12 cellular contexts compared by ENCODE assay signal in genomic region chr12:49692851-49693250, GRCh38. TPM values are rescaled to one million over a fixed set of nuclear protein-coding genes. Genes with fewer than 3 reads are reported as not detected.
DNase-seq lines count a peak whose midpoint lies in the region; FAIRE-seq and TF ChIP-seq lines count a peak whose summit lies in the region.
"Had no signal": no experiment of that assay in that cellular context is flagged by ENCODE, and none has a peak within 500 bp of the region (broad histone marks: within the 10 kb centered on the region; RNA-seq: fewer than 3 reads in every experiment).

No MANE protein-coding gene starts in this region.

- no peak overlapping the region for H3K23ac ChIP-seq in H1 (ENCODE audit: insufficient read length)

- H2BK20ac ChIP-seq in H1 (ENCODE audit: low read length) = peak overlapping the region; percentile 86; the same call in 1 of the 2 replicates

- H3K36me3 ChIP-seq in HUES64 (ENCODE audit: insufficient read depth, low read length) (no peaks in the 10 kb centered on the region), H1 (ENCODE audit: control insufficient read depth in 2 of 4, insufficient read depth in 4 of 4, low read length in 3 of 4) (no peaks in the 10 kb centered on the region)

- no peak overlapping the region for H4K5ac ChIP-seq in H1 (ENCODE audit: insufficient read length, low read depth, low read length)

- H4K91ac ChIP-seq in H1 (replicated peaks; ENCODE audit: insufficient read length, low read length) = no peak overlapping the region

- H3K27me3 ChIP-seq in HUES64 (ENCODE audit: insufficient read depth, low read length) (no peaks in the 10 kb centered on the region), H1 (replicated peaks in 1 of 4; ENCODE audit: control insufficient read depth in 3 of 4, extremely low read depth in 1 of 4, insufficient read depth in 3 of 4, low read length in 3 of 4) (no peaks in the 10 kb centered on the region)

- no peak overlapping the region for H2AK5ac ChIP-seq in H1 (ENCODE audit: low read depth, low read length)

- no peak overlapping the region for H3K56ac ChIP-seq in H1 (replicated peaks; ENCODE audit: insufficient read length, low read depth, low read length)

- peaks cover 4% of the 10 kb centered on the region; the same call in 1 of the 2 replicates for H3K79me1 ChIP-seq in H1 (ENCODE audit: low read depth, low read length)

- CTCF ChIA-PET in H1 (lab: Charles Lee; ENCODE audit: partially characterized antibody) = interaction anchor here (0.9 to 8.6 kb wide), 6 partner anchors 9 to 55 kb away, joined by 3 to 71 read pairs (median 4); partner anchors contain the start of gene FMNL3
- CTCF ChIA-PET in activated naive CD4-positive, alpha-beta T cell treated with anti-CD3 and anti-CD28 coated beads, Interleukin-2, amount 10 ng/mL, durations not matched to agents 7 days and 5 days (lab: Charles Lee) = interaction anchor here (1.0 kb wide), 1 partner anchor 45 kb away, joined by 3 read pairs; no protein-coding TSS in a partner anchor

- DNase-seq in NCI-H748 (lab: John Stamatoyannopoulos, UW; ENCODE audit: unreplicated experiment) (peak; percentile 24), NCI-H748 treated with DMSO at 0.1 percent for 48 hours (lab: John Stamatoyannopoulos, UW) (no peak), H1 (ENCODE audit: low read depth in 1 of 2, low spot score in 2 of 2) (no peak), neural crest cell (ENCODE audit: low read depth, low spot score) (no peak)
- no peak for DNase-seq in activated naive CD8-positive, alpha-beta T cell treated with anti-CD3 and anti-CD28 coated beads for 36 hours
- DNase-seq in activated effector memory CD4-positive, alpha-beta T cell treated with Interleukin-2 at 50 U/mL for 16 hours = no peak
- no peak for DNase-seq in activated naive CD4-positive, alpha-beta T cell treated with anti-CD3 and anti-CD28 coated beads, Interleukin-2, amount 10 ng/mL, durations not matched to agents 7 days and 5 days
- DNase-seq: CD4-positive, CD25-positive, alpha-beta regulatory T cell; DMS53 had no signal

- WGBS in HUES64 = 54% methylated on average over 3 of the region's 3 CpGs
- WGBS in H1 (ENCODE audit: extremely low coverage in 1 of 2, insufficient coverage in 1 of 2, insufficient read length in 1 of 2, insufficient replicate concordance in 2 of 2, low coverage in 1 of 2, low lambda C conversion rate in 2 of 2, missing lambda C conversion rate in 1 of 2), 2 experiments = 52% methylated on average over 3 of the region's 3 CpGs; no CpG with 5 or more reads in 1 of the 2 experiments

- TF ChIP-seq EP300 in H1 (IDR thresholded peaks at IDR 0.05; ENCODE audit: borderline replicate concordance in 1 of 2, low read depth in 2 of 2, low read length in 2 of 2) = no peak

- H3K23me2 ChIP-seq in H1 (ENCODE audit: low read depth, low read length) = no peaks in the 10 kb centered on the region; the same call in 1 of the 2 replicates

- H2BK15ac ChIP-seq in H1 (ENCODE audit: low read length) = no peak overlapping the region

- no peaks in the 10 kb centered on the region for H3K27me3 Mint-ChIP-seq in neural crest cell (ENCODE audit: low read depth)
- H3K27me3 Mint-ChIP-seq in activated naive CD8-positive, alpha-beta T cell treated with anti-CD3 and anti-CD28 coated beads for 36 hours = no peaks in the 10 kb centered on the region
- H3K27me3 Mint-ChIP-seq in activated naive CD4-positive, alpha-beta T cell treated with anti-CD3 and anti-CD28 coated beads, Interleukin-2, amount 10 ng/mL, durations not matched to agents 7 days and 5 days = no peaks in the 10 kb centered on the region
- H3K27me3 Mint-ChIP-seq: CD4-positive, CD25-positive, alpha-beta regulatory T cell had no signal

- no peaks in the 10 kb centered on the region for H3K36me3 Mint-ChIP-seq in neural crest cell (ENCODE audit: low read depth)
- H3K36me3 Mint-ChIP-seq in activated naive CD8-positive, alpha-beta T cell treated with anti-CD3 and anti-CD28 coated beads for 36 hours = no peaks in the 10 kb centered on the region
- peaks cover 6% of the 10 kb centered on the region for H3K36me3 Mint-ChIP-seq in activated naive CD4-positive, alpha-beta T cell treated with anti-CD3 and anti-CD28 coated beads, Interleukin-2, amount 10 ng/mL, durations not matched to agents 7 days and 5 days

- H4K8ac ChIP-seq in H1 (ENCODE audit: extremely low read depth, insufficient read depth, low read length) = no peak overlapping the region

- H3K9me3 ChIP-seq in HUES64 (ENCODE audit: insufficient read depth, low read depth, low read length) (no peaks in the 10 kb centered on the region), H1 (ENCODE audit: insufficient read depth in 2 of 2, low read depth in 1 of 2, low read length in 1 of 2) (no peaks in the 10 kb centered on the region)

- FAIRE-seq in H1 (lab: Jason Lieb, UNC) = no peak
- FAIRE-seq: H54 had no signal

- peaks cover 22% of the 10 kb centered on the region for H3K4me1 ChIP-seq in HUES64 (ENCODE audit: insufficient read depth, low read length)
- peaks cover 3 to 18% (median 16%) of the 10 kb centered on the region in 4 experiments for H3K4me1 ChIP-seq in H1 (replicated peaks in 1 of 4; ENCODE audit: control insufficient read depth in 3 of 4, insufficient read depth in 4 of 4, low read length in 3 of 4)

- H3K18ac ChIP-seq in H1 (ENCODE audit: extremely low read depth, low read length) = no peak overlapping the region

- H3K14ac ChIP-seq in H1 (ENCODE audit: insufficient read length) = no peak overlapping the region

- H2AFZ ChIP-seq in H1 (ENCODE audit: low read length) = no peak overlapping the region

- H3K4me3 Mint-ChIP-seq in neural crest cell = no peak overlapping the region
- no peak overlapping the region for H3K4me3 Mint-ChIP-seq in activated naive CD8-positive, alpha-beta T cell treated with anti-CD3 and anti-CD28 coated beads for 36 hours
- no peak overlapping the region for H3K4me3 Mint-ChIP-seq in activated naive CD4-positive, alpha-beta T cell treated with anti-CD3 and anti-CD28 coated beads, Interleukin-2, amount 10 ng/mL, durations not matched to agents 7 days and 5 days

- peaks cover 0 to 73% of the 10 kb centered on the region in 2 experiments; a peak in 3 of 4 replicates for H3K79me2 ChIP-seq in H1 (ENCODE audit: control insufficient read depth in 1 of 2, insufficient read depth in 2 of 2, low read length in 2 of 2)

- no peaks in the 10 kb centered on the region for H3K9me3 Mint-ChIP-seq in neural crest cell
- H3K9me3 Mint-ChIP-seq in activated naive CD8-positive, alpha-beta T cell treated with anti-CD3 and anti-CD28 coated beads for 36 hours = no peaks in the 10 kb centered on the region
- H3K9me3 Mint-ChIP-seq in activated naive CD4-positive, alpha-beta T cell treated with anti-CD3 and anti-CD28 coated beads, Interleukin-2, amount 10 ng/mL, durations not matched to agents 7 days and 5 days = no peaks in the 10 kb centered on the region
- H3K9me3 Mint-ChIP-seq: CD4-positive, CD25-positive, alpha-beta regulatory T cell had no signal

- TF ChIP-seq RAD21 in H1 (IDR thresholded peaks at IDR 0.05 in 1 of 2, conservative IDR thresholded peaks at IDR 0.05 in 1 of 2; ENCODE audit: low read depth in 2 of 2, low read length in 2 of 2) = no peak

- no peak for TF ChIP-seq POLR2A in H1 (IDR thresholded peaks at IDR 0.05; ENCODE audit: control extremely low read depth in 1 of 2, low read depth in 2 of 2, low read length in 2 of 2)

- no peak overlapping the region for H3K4ac ChIP-seq in H1 (replicated peaks; ENCODE audit: insufficient read length, low read depth, low read length)

- POLR2A ChIA-PET in H1 (lab: Charles Lee; ENCODE audit: partially characterized antibody) = interaction anchor here (0.9 to 6.4 kb wide), 10 partner anchors 11 to 150 kb away, joined by 3 to 35 read pairs (median 4); partner anchors contain the start of genes BCDIN3D and TMBIM6

- no peak for TF ChIP-seq CTCF in H1 (IDR thresholded peaks at IDR 0.05; ENCODE audit: control extremely low read depth in 1 of 3, insufficient read depth in 1 of 3, low read depth in 1 of 3, low read length in 3 of 3)
- no peak for TF ChIP-seq CTCF in neural crest cell (conservative IDR thresholded peaks at IDR 0.05)

- H3K4me3 ChIP-seq in HUES64 (ENCODE audit: low read length) = no peak overlapping the region
- H3K4me3 ChIP-seq in H1 (ENCODE audit: extremely low read depth in 1 of 4, insufficient read depth in 2 of 4, low read depth in 3 of 4, low read length in 4 of 4) = no peak overlapping the region

- peak overlapping the region in 1 of 2 experiments; percentile 20; a peak in 1 of 4 replicates for H3K4me2 ChIP-seq in H1 (ENCODE audit: insufficient read depth in 1 of 2, low read depth in 2 of 2, low read length in 2 of 2)

- no peak overlapping the region for H2BK5ac ChIP-seq in H1 (ENCODE audit: low read depth, low read length)

- H3K27ac ChIP-seq in HUES64 (ENCODE audit: low read depth, low read length) (peak overlapping the region; percentile 32; the same call in 1 of the 2 replicates), H1 (ENCODE audit: low read depth, low read length) (0 out of 2 replicates have a peak overlapping the region, but pooled peaks have one; percentile 26)
- H3K27ac ChIP-seq: 22Rv1 had no signal

- H3K27ac Mint-ChIP-seq in neural crest cell (ENCODE audit: unreplicated experiment) = peak overlapping the region; percentile 66
- H3K27ac Mint-ChIP-seq in activated naive CD8-positive, alpha-beta T cell treated with anti-CD3 and anti-CD28 coated beads for 36 hours = no peak overlapping the region
- H3K27ac Mint-ChIP-seq in activated naive CD4-positive, alpha-beta T cell treated with anti-CD3 and anti-CD28 coated beads, Interleukin-2, amount 10 ng/mL, durations not matched to agents 7 days and 5 days = no peak overlapping the region
- H3K27ac Mint-ChIP-seq: CD4-positive, CD25-positive, alpha-beta regulatory T cell had no signal

- peaks cover 9% of the 10 kb centered on the region for H3K4me1 Mint-ChIP-seq in neural crest cell
- H3K4me1 Mint-ChIP-seq in activated naive CD8-positive, alpha-beta T cell treated with anti-CD3 and anti-CD28 coated beads for 36 hours = peaks cover 48% of the 10 kb centered on the region
- H3K4me1 Mint-ChIP-seq in activated naive CD4-positive, alpha-beta T cell treated with anti-CD3 and anti-CD28 coated beads, Interleukin-2, amount 10 ng/mL, durations not matched to agents 7 days and 5 days = peaks cover 5% of the 10 kb centered on the region

- 0 out of 2 replicates have a peak overlapping the region, but pooled peaks have one; percentile 5 for H3K9ac ChIP-seq in HUES64 (ENCODE audit: low read depth, low read length)
- no peak overlapping the region for H3K9ac ChIP-seq in H1 (replicated peaks in 1 of 4; ENCODE audit: extremely low read depth in 1 of 4, low read depth in 3 of 4, low read length in 3 of 4)

- H2BK12ac ChIP-seq in H1 (ENCODE audit: low read depth, low read length) = 0 out of 2 replicates have a peak overlapping the region, but pooled peaks have one; percentile 40

- no peaks in the 10 kb centered on the region for H4K20me1 ChIP-seq in H1 (replicated peaks in 1 of 2; ENCODE audit: control insufficient read depth in 1 of 2, insufficient read depth in 2 of 2, low read length in 2 of 2)

- H2BK120ac ChIP-seq in H1 (replicated peaks; ENCODE audit: low read depth, low read length) = no peak overlapping the region

RNA-seq across cellular contexts. Expression of gene FMNL3, which starts 14.4 kb away (rescaled TPM):
- 12.1 TPM for polyA plus RNA-seq in HUES64 (2013, experiment 1 of 2)
- polyA plus RNA-seq in HUES64 (2013, experiment 2 of 2) = 10.5 TPM
- 27.6 and 29.0 TPM in 2 replicates for total RNA-seq in H1 (2021; fragmentation: NEBNext Ultra II Directional; extraction: Animal tissue kit (Norgen Biotek cat#: 25700))
- polyA plus RNA-seq in H1 (2011; rRNA removed) = 8.6 and 11.4 TPM in 2 replicates
- 10.6 TPM for polyA plus RNA-seq in H1 (2011; cell fraction: cytosol; rRNA removed)
- polyA plus RNA-seq in H1 (2011; cell fraction: nucleus; rRNA removed) = 32.8 TPM
- 12.5 to 15.2 TPM (median 14.4 TPM) in 4 replicates for polyA plus RNA-seq in H1 (2012, experiment 1 of 2)
- polyA plus RNA-seq in H1 (2012, experiment 2 of 2) = 9.2 TPM
- polyA plus RNA-seq in H1 (2013, experiment 1 of 2) = 9.3 TPM
- 9.3 TPM for polyA plus RNA-seq in H1 (2013, experiment 2 of 2)
- polyA minus RNA-seq in H1 (2011; rRNA and poly(A)+ RNA removed) = 27.3 and 32.4 TPM in 2 replicates
- 17.9 TPM for polyA minus RNA-seq in H1 (2011; cell fraction: cytosol; rRNA and poly(A)+ RNA removed)
- polyA minus RNA-seq in H1 (2011; cell fraction: nucleus; rRNA and poly(A)+ RNA removed) = 23.5 TPM
- total RNA-seq in neural crest cell = 38.9 and 41.4 TPM in 2 replicates
- 10 to 100 TPM; 20.3 to 22.3 TPM for total RNA-seq in activated naive CD8-positive, alpha-beta T cell treated with anti-CD3 and anti-CD28 coated beads for 36 hours

RNA-seq across cellular contexts. Expression of gene TMBIM6, which starts 48.5 kb away (rescaled TPM):
- 255 TPM for polyA plus RNA-seq in HUES64 (2013, experiment 1 of 2)
- 289 TPM for polyA plus RNA-seq in HUES64 (2013, experiment 2 of 2)
- total RNA-seq in H1 (2021; fragmentation: NEBNext Ultra II Directional; extraction: Animal tissue kit (Norgen Biotek cat#: 25700)) = 413 and 423 TPM in 2 replicates
- polyA plus RNA-seq in H1 (2011; rRNA removed) = 417 and 556 TPM in 2 replicates
- 336 TPM for polyA plus RNA-seq in H1 (2011; cell fraction: cytosol; rRNA removed)
- 245 TPM for polyA plus RNA-seq in H1 (2011; cell fraction: nucleus; rRNA removed)
- polyA plus RNA-seq in H1 (2012, experiment 1 of 2) = 316 to 392 TPM (median 338 TPM) in 4 replicates
- 298 TPM for polyA plus RNA-seq in H1 (2012, experiment 2 of 2)
- 745 TPM for polyA plus RNA-seq in H1 (2013, experiment 1 of 2)
- polyA plus RNA-seq in H1 (2013, experiment 2 of 2) = 748 TPM
- polyA minus RNA-seq in H1 (2011; rRNA and poly(A)+ RNA removed) = 292 and 323 TPM in 2 replicates
- 136 TPM for polyA minus RNA-seq in H1 (2011; cell fraction: cytosol; rRNA and poly(A)+ RNA removed)
- 134 TPM for polyA minus RNA-seq in H1 (2011; cell fraction: nucleus; rRNA and poly(A)+ RNA removed)
- 352 and 370 TPM in 2 replicates for total RNA-seq in neural crest cell
- 100 to 1,000 TPM; 400 to 410 TPM for total RNA-seq in activated naive CD8-positive, alpha-beta T cell treated with anti-CD3 and anti-CD28 coated beads for 36 hours
